Comparison of ENCODE assay signal across 20 cellular contexts in genomic region chr9:116504081-116504480, GRCh38.
DNase-seq lines count a peak whose midpoint lies in the region; ATAC-seq, FAIRE-seq and TF ChIP-seq lines count a peak whose summit lies in the region.
"Had no signal": no experiment of that assay in that cellular context is flagged by ENCODE, and none has a peak within 500 bp of the region (broad histone marks: within the 10 kb centered on the region; RNA-seq: fewer than 3 reads in every experiment).

No MANE protein-coding gene starts in this region.

- no peak for TF ChIP-seq POLR2A in A549 (IDR thresholded peaks at IDR 0.05; ENCODE audit: low read length)

- H3K27me3 ChIP-seq in hepatocyte = no peaks in the 10 kb centered on the region

- ATAC-seq in A549 = no peak
- no peak for ATAC-seq in HG02571 (IDR thresholded peaks at IDR 0.05; ENCODE audit: unreplicated experiment)
- no peak for ATAC-seq in HG02642 (IDR thresholded peaks at IDR 0.05; ENCODE audit: poor library complexity, unreplicated experiment)
- ATAC-seq: HCT116 had no signal

- H3K4me2 ChIP-seq in A549 (no peak overlapping the region), hepatocyte (no peak overlapping the region)

- H3K4me1 ChIP-seq in A549 (peaks cover 59% of the 10 kb centered on the region), hepatocyte (ENCODE audit: insufficient read depth) (peaks cover 3% of the 10 kb centered on the region)

- TF ChIP-seq EP300 in A549 (IDR thresholded peaks at IDR 0.05) = no peak

- CTCF ChIA-PET in A549 (lab: Yijun Ruan, JAX) = interaction anchor here (1.7 kb wide), 1 partner anchor 9 kb away, joined by 6 read pairs; no protein-coding TSS in a partner anchor
- CTCF ChIA-PET in RWPE1 (lab: Yijun Ruan, JAX) = no interaction called here

- H2AFZ ChIP-seq in hepatocyte = no peak overlapping the region
- H2AFZ ChIP-seq: GM23248 had no signal

- FAIRE-seq in A549 (lab: Jason Lieb, UNC) = no peak
- FAIRE-seq: A204.1, G401.6, GM12892 had no signal

- no peaks in the 10 kb centered on the region for H3K36me3 ChIP-seq in hepatocyte (replicated peaks; ENCODE audit: insufficient read depth, low read depth)

- no peaks in the 10 kb centered on the region for H4K20me1 ChIP-seq in hepatocyte (ENCODE audit: insufficient read depth, poor library complexity, severe bottlenecking)

- H3K79me2 ChIP-seq in hepatocyte = no peaks in the 10 kb centered on the region

- POLR2A ChIA-PET in A549 (lab: Yijun Ruan, JAX) = no interaction called here
- POLR2A ChIA-PET in RWPE1 (lab: Yijun Ruan, JAX; ENCODE audit: low non-redundant PET) = no interaction called here

- 96% methylated on average over 3 of the region's 3 CpGs for WGBS in A549 (ENCODE audit: missing lambda C conversion rate)
- 63% methylated on average over 3 of the region's 3 CpGs for WGBS in hepatocyte (ENCODE audit: low lambda C conversion rate, missing lambda C conversion rate)

- H3K4me3 ChIP-seq in A549 (no peak overlapping the region), hepatocyte (no peak overlapping the region)
- H3K4me3 ChIP-seq: GM23248 had no signal

- TF ChIP-seq RAD21 in A549 (conservative IDR thresholded peaks at IDR 0.05 in 1 of 2, IDR thresholded peaks at IDR 0.05 in 1 of 2) = no peak

- H3K27ac ChIP-seq in A549 = peak overlapping the region; percentile 15 to 74; a peak in 3 of 6 replicates
- H3K27ac ChIP-seq in RWPE1 = no peak overlapping the region
- H3K27ac ChIP-seq in hepatocyte = no peak overlapping the region
- H3K27ac ChIP-seq: 22Rv1, GM23248 had no signal

- H3K9me2 ChIP-seq in hepatocyte (replicated peaks; ENCODE audit: insufficient read depth) = no peaks in the 10 kb centered on the region

- DNase-seq in A549 (ENCODE audit: low read depth in 1 of 2, low spot score in 1 of 2) (no peak), RWPE1 (ENCODE audit: low spot score) (peak; percentile 15), hepatocyte (ENCODE audit: low spot score) (peak; percentile 24), renal cortical epithelial cell (ENCODE audit: low read depth) (peak; percentile 51), SW 1271 (lab: John Stamatoyannopoulos, UW) (no peak), GOT3 (lab: John Stamatoyannopoulos, UW) (no peak)
- DNase-seq: C1 segment of cervical spinal cord; CD4-positive, alpha-beta memory T cell; COR-L47; DMS153; DND-41; GM23248; H9 had no signal

- no peak for TF ChIP-seq CTCF in A549 (IDR thresholded peaks at IDR 0.05)
- no peak for TF ChIP-seq CTCF in RWPE1 (conservative IDR thresholded peaks at IDR 0.05; ENCODE audit: low read depth)
- TF ChIP-seq CTCF in hepatocyte (IDR thresholded peaks at IDR 0.05; ENCODE audit: poor library complexity) = no peak

- H3K9me3 ChIP-seq in A549 (no peaks in the 10 kb centered on the region), hepatocyte (ENCODE audit: low read depth) (no peaks in the 10 kb centered on the region)

TF ChIP-seq in A549, 52 proteins besides CTCF, POLR2A, EP300 and RAD21:
- TF ChIP-seq E2F6 (IDR thresholded peaks at IDR 0.05; ENCODE audit: borderline replicate concordance, low read depth) (no peak), TP53 (CRISPR knock-in tag; IDR thresholded peaks at IDR 0.05) (no peak), HEYL (CRISPR knock-in tag; IDR thresholded peaks at IDR 0.05) (no peak), BCL3 (IDR thresholded peaks at IDR 0.05) (no peak), MAZ (IDR thresholded peaks at IDR 0.05; ENCODE audit: borderline replicate concordance, low read depth, low read length) (no peak), FOSL2 (IDR thresholded peaks at IDR 0.05) (no peak), FOSL2 (CRISPR knock-in tag; IDR thresholded peaks at IDR 0.05) (no peak), ZNF302 (CRISPR knock-in tag; IDR thresholded peaks at IDR 0.05) (no peak), ZSCAN20 (CRISPR knock-in tag; IDR thresholded peaks at IDR 0.05) (no peak)

Comparison
In these comparisons a context has a peak if more than half of its experiments do, and no peak if none do; other contexts are left out.
1. DNase-seq: peak in RWPE1 (single experiment), hepatocyte (single experiment) and renal cortical epithelial cell (single experiment); none in A549 (0 of 2), SW 1271 (0 of 2) and GOT3 (single experiment).
2. H3K27ac ChIP-seq: peak in A549 (2 of 2); none in RWPE1 (single experiment) and hepatocyte (single experiment).